Comparison of ENCODE assay signal across 15 cellular contexts in genomic region chr7:157493776-157494175, GRCh38.
"Had no signal": no experiment of that assay in that cellular context is flagged by ENCODE, and none has a peak within 500 bp of the region (broad histone marks: within the 10 kb centered on the region; RNA-seq: fewer than 3 reads in every experiment).

No MANE protein-coding gene starts in this region.

- H3K4me1 ChIP-seq: colonic mucosa, prostate gland, tibial artery had no signal

- ATAC-seq: right cardiac atrium; stimulated activated naive B cell treated with anti-CD40 and anti-IgM and Interleukin-4, amounts not matched to agents 10 μg/mL and 1 μg/mL and 100 μg/mL, for 72 hours had no signal

- H3K4me3 ChIP-seq: colonic mucosa, prostate gland, skin epidermis, tibial artery had no signal

- H3K27ac ChIP-seq: brain microvascular endothelial cell, colonic mucosa, prostate gland, tibial artery had no signal

- H3K27me3 ChIP-seq: brain microvascular endothelial cell, colonic mucosa had no signal

- H3K36me3 ChIP-seq: brain microvascular endothelial cell, colonic mucosa, prostate gland, tibial artery had no signal

- H3K9me3 ChIP-seq: colonic mucosa, prostate gland had no signal

- DNase-seq: activated B cell treated with CpG ODN at 0.5 μM for 24 hours; activated CD4-positive, alpha-beta T cell treated with anti-CD3 and anti-CD28 coated beads for 4 hours; activated naive CD4-positive, alpha-beta T cell treated with anti-CD3 and anti-CD28 coated beads for 36 hours; central memory CD4-positive, alpha-beta T cell; colonic mucosa; midbrain; occipital lobe; right cardiac atrium; SK-N-SH; stimulated activated CD4-positive, alpha-beta T cell treated with anti-CD3 and anti-CD28 coated beads, Interleukin-4, amount 100 ng/mL, for 4 hours; stimulated activated naive B cell treated with anti-CD40 and anti-IgM and Interleukin-4, amounts not matched to agents 10 μg/mL and 1 μg/mL and 100 μg/mL, for 72 hours had no signal
